Comparison of ENCODE assay signal across 18 cellular contexts in genomic region chr7:5488286-5488878, GRCh38. TPM values are rescaled to one million over a fixed set of nuclear protein-coding genes. Genes with fewer than 3 reads are reported as not detected.
DNase-seq lines count a peak whose midpoint lies in the region; ATAC-seq and TF ChIP-seq lines count a peak whose summit lies in the region.
"Had no signal": no experiment of that assay in that cellular context is flagged by ENCODE, and none has a peak within 500 bp of the region (broad histone marks: within the 10 kb centered on the region; RNA-seq: fewer than 3 reads in every experiment).

No MANE protein-coding gene starts in this region.

- POLR2A ChIA-PET in Panc1 (lab: Charles Lee) (interaction anchor here (0.6 kb wide), 2 partner anchors 26 to 80 kb away, joined by 3 read pairs; no protein-coding TSS in a partner anchor), A673 (lab: Charles Lee; ENCODE audit: low non-redundant PET) (no interaction called here)

- H3K27ac Mint-ChIP-seq in stimulated activated naive CD8-positive, alpha-beta T cell treated with anti-CD3 and anti-CD28 coated beads, Interleukin-15, amount 100 ng/mL, for 72 hours, result peak overlapping the region in 1 of 2 donors; percentile 87
- no peak overlapping the region for H3K27ac Mint-ChIP-seq in central memory CD8-positive, alpha-beta T cell (ENCODE audit: low read depth)
- H3K27ac Mint-ChIP-seq: activated T-helper 2 cell treated with anti-CD3 and anti-CD28 coated beads, Interferon-gamma antibody, Interleukin-2, Interleukin-4, amounts not matched to agents 10 μg/mL and 5 μg/mL and 100 μg/mL, durations not matched to agents 14 hours and 24 hours and 36 hours; HFFc6; stimulated activated memory B cell treated with anti-CD40 and anti-IgM and Interleukin-4, amounts not matched to agents 10 μg/mL and 1 μg/mL and 100 μg/mL, for 72 hours had no signal

- in situ Hi-C loops in Panc1 (cut with HindIII; ENCODE audit: low pct_unique_long_range_greater_than_20kb, low sequenced_read_pairs), result no loop called here

- H3K4me1 ChIP-seq in Panc1 (ENCODE audit: control insufficient read depth, insufficient read depth, low read length) (peaks cover 10% of the 10 kb centered on the region), A673 (ENCODE audit: insufficient read depth, low read length, poor library complexity, severe bottlenecking) (peaks cover 15% of the 10 kb centered on the region)
- H3K4me1 ChIP-seq: breast epithelium had no signal

- no peaks in the 10 kb centered on the region for H3K36me3 ChIP-seq in Panc1 (ENCODE audit: control insufficient read depth, insufficient read depth, low read length)
- no peaks in the 10 kb centered on the region for H3K36me3 ChIP-seq in A673 (ENCODE audit: insufficient read depth, low read length, poor library complexity, severe bottlenecking)
- H3K36me3 ChIP-seq: breast epithelium had no signal

- H3K9me3 ChIP-seq in Panc1 (ENCODE audit: control insufficient read depth, insufficient read depth, low read depth, low read length) (no peaks in the 10 kb centered on the region), A673 (ENCODE audit: low read depth, low read length, poor library complexity, severe bottlenecking) (no peaks in the 10 kb centered on the region)
- H3K9me3 ChIP-seq: breast epithelium, SK-N-SH had no signal

- BruUV-seq in Panc1 (replicated peaks; lab: Mats Ljungman, UMichigan), result no TSS peak
- BruUV-seq in A673 (replicated peaks; lab: Mats Ljungman, UMichigan), result no TSS peak

- no peaks in the 10 kb centered on the region for H3K27me3 Mint-ChIP-seq in stimulated activated naive CD8-positive, alpha-beta T cell treated with anti-CD3 and anti-CD28 coated beads, Interleukin-15, amount 100 ng/mL, for 72 hours
- no peaks in the 10 kb centered on the region for H3K27me3 Mint-ChIP-seq in central memory CD8-positive, alpha-beta T cell
- H3K27me3 Mint-ChIP-seq: stimulated activated memory B cell treated with anti-CD40 and anti-IgM and Interleukin-4, amounts not matched to agents 10 μg/mL and 1 μg/mL and 100 μg/mL, for 72 hours had no signal

- peak overlapping the region; percentile 59 to 79 for H3K4me3 Mint-ChIP-seq in stimulated activated naive CD8-positive, alpha-beta T cell treated with anti-CD3 and anti-CD28 coated beads, Interleukin-15, amount 100 ng/mL, for 72 hours
- H3K4me3 Mint-ChIP-seq in central memory CD8-positive, alpha-beta T cell, result peak overlapping the region; percentile 95
- H3K4me3 Mint-ChIP-seq: HFFc6; stimulated activated memory B cell treated with anti-CD40 and anti-IgM and Interleukin-4, amounts not matched to agents 10 μg/mL and 1 μg/mL and 100 μg/mL, for 72 hours had no signal

- DNase-seq in stimulated activated naive CD8-positive, alpha-beta T cell treated with anti-CD3 and anti-CD28 coated beads, Interleukin-15, amount 100 ng/mL, for 72 hours, result no peak
- no peak for DNase-seq in stimulated activated naive CD8-positive, alpha-beta T cell treated with anti-CD3 and anti-CD28 coated beads, Interleukin-15, Interleukin-2, amounts not matched to agents 100 U/mL and 50 U/mL, for 24 hours
- no peak for DNase-seq in Panc1 (ENCODE audit: low read depth, low spot score)
- no peak for DNase-seq in central memory CD8-positive, alpha-beta T cell (ENCODE audit: low spot score in 2 of 2)
- no peak for DNase-seq in NCI-H1092 treated with DMSO at 0.1 percent for 48 hours (lab: John Stamatoyannopoulos, UW)
- no peak for DNase-seq in NCI-H345 treated with DMSO at 0.1 percent for 48 hours (lab: John Stamatoyannopoulos, UW; ENCODE audit: unreplicated experiment)
- no peak for DNase-seq in A673 (ENCODE audit: low spot score)
- no peak for DNase-seq in NCI-H2081 treated with DMSO at 0.1 percent for 48 hours (lab: John Stamatoyannopoulos, UW)
- DNase-seq: amniotic stem cell, cortex of kidney, HFFc6, SK-N-SH had no signal

- TF ChIP-seq CTCF in Panc1 (IDR thresholded peaks at IDR 0.05), result 0 out of 2 replicates have a peak, but pooled peaks have one; percentile 6
- no peak for TF ChIP-seq CTCF in A673 (conservative IDR thresholded peaks at IDR 0.05; ENCODE audit: low read depth, low read length)

- H3K27ac ChIP-seq in Panc1 (ENCODE audit: low read length), result no peak overlapping the region
- H3K27ac ChIP-seq in A673 (ENCODE audit: low read depth, low read length, poor library complexity, severe bottlenecking), result no peak overlapping the region
- H3K27ac ChIP-seq: breast epithelium had no signal

- H3K27me3 ChIP-seq in Panc1 (ENCODE audit: control insufficient read depth, insufficient read depth, low read length), result no peaks in the 10 kb centered on the region
- no peaks in the 10 kb centered on the region for H3K27me3 ChIP-seq in A673 (replicated peaks; ENCODE audit: insufficient read depth, low read depth, low read length, poor library complexity)
- H3K27me3 ChIP-seq: breast epithelium had no signal

- intact Hi-C loops in Panc1 (cut with micrococcal nuclease; ENCODE audit: unreplicated experiment) (no loop called here), A673 (cut with micrococcal nuclease; ENCODE audit: unreplicated experiment) (no loop called here)

- H3K4me1 Mint-ChIP-seq in stimulated activated naive CD8-positive, alpha-beta T cell treated with anti-CD3 and anti-CD28 coated beads, Interleukin-15, amount 100 ng/mL, for 72 hours, result peaks cover 56% of the 10 kb centered on the region
- peaks cover 7% of the 10 kb centered on the region for H3K4me1 Mint-ChIP-seq in central memory CD8-positive, alpha-beta T cell

- H3K4me3 ChIP-seq in Panc1 (ENCODE audit: low read depth in 2 of 2, low read length in 2 of 2) (no peak overlapping the region), A673 (ENCODE audit: low read depth, low read length, poor library complexity, severe bottlenecking) (no peak overlapping the region)
- H3K4me3 ChIP-seq: breast epithelium, GM12878, lung, smooth muscle cell had no signal

- peak; percentile 21 for ATAC-seq in stimulated activated naive CD8-positive, alpha-beta T cell treated with anti-CD3 and anti-CD28 coated beads, Interleukin-15, amount 100 ng/mL, for 72 hours
- no peak for ATAC-seq in stimulated activated naive CD8-positive, alpha-beta T cell treated with anti-CD3 and anti-CD28 coated beads, Interleukin-15, Interleukin-2, amounts not matched to agents 100 U/mL and 50 U/mL, for 24 hours
- ATAC-seq in Panc1, result no peak
- ATAC-seq in central memory CD8-positive, alpha-beta T cell (replicated peaks; ENCODE audit: extremely low read depth, poor library complexity, severe bottlenecking), result no peak

- CTCF ChIA-PET in Panc1 (lab: Charles Lee), result interaction anchor here (0.6 to 0.7 kb wide), 2 partner anchors 14 to 49 kb away, joined by 3 read pairs; no protein-coding TSS in a partner anchor
- CTCF ChIA-PET in A673 (lab: Charles Lee), result no interaction called here

- no peaks in the 10 kb centered on the region for H3K9me3 Mint-ChIP-seq in stimulated activated naive CD8-positive, alpha-beta T cell treated with anti-CD3 and anti-CD28 coated beads, Interleukin-15, amount 100 ng/mL, for 72 hours
- H3K9me3 Mint-ChIP-seq in central memory CD8-positive, alpha-beta T cell, result no peaks in the 10 kb centered on the region
- H3K9me3 Mint-ChIP-seq: activated T-helper 2 cell treated with anti-CD3 and anti-CD28 coated beads, Interferon-gamma antibody, Interleukin-2, Interleukin-4, amounts not matched to agents 10 μg/mL and 5 μg/mL and 100 μg/mL, durations not matched to agents 14 hours and 24 hours and 36 hours; HFFc6; stimulated activated memory B cell treated with anti-CD40 and anti-IgM and Interleukin-4, amounts not matched to agents 10 μg/mL and 1 μg/mL and 100 μg/mL, for 72 hours had no signal

- H3K36me3 Mint-ChIP-seq in central memory CD8-positive, alpha-beta T cell (ENCODE audit: insufficient read depth), result peaks cover 3% of the 10 kb centered on the region

RNA-seq across cellular contexts. Expression of gene FBXL18, which starts 25.2 kb away (rescaled TPM):
- total RNA-seq in Panc1 (2021; ENCODE audit: unreplicated experiment) (29.2 TPM), A673 (2021) (18.4 and 18.9 TPM in 2 replicates)
- polyA plus RNA-seq in Panc1 (2012; ENCODE audit: insufficient read length), result 23.0 TPM

RNA-seq across cellular contexts. Expression of gene ACTB, which starts 42.0 kb away (rescaled TPM):
- total RNA-seq in Panc1 (2021; ENCODE audit: unreplicated experiment) (4,511 TPM), A673 (2021) (3,928 and 4,273 TPM in 2 replicates)
- polyA plus RNA-seq in Panc1 (2012; ENCODE audit: insufficient read length), result 7,753 TPM
